7 cellular contexts compared by ENCODE assay signal in the genomic region with DNA sequence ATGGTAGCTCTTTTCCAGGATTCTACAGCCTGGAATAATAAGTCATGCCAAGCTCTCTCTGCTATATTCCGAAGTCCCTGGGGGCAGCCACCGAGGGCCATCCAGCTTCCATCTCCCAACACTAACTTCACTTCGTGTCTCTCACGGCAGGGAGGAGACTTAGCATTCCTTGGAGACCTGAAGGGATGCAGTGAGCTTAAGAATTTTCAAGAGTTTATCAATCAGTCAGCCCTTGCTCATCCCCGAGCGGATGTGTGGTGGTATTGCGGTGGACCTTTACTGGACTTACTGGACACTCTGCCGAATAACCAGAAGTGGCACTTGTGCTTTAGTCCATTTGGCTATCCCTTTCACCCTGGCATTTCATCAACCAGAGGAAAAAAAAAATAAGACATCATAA.
DNase-seq lines count a peak whose midpoint lies in the region; TF ChIP-seq lines count a peak whose summit lies in the region.
"Not testable (repeated sequence)": the region's sequence is repeated elsewhere in the genome, so short reads cannot be mapped to it uniquely, and the experiment has no call there.

No MANE protein-coding gene starts in this region.

- DNase-seq in GM12864 (ENCODE audit: low read depth); neural crest cell (ENCODE audit: low read depth, low spot score): not testable (repeated sequence)
- DNase-seq in renal cortical epithelial cell (ENCODE audit: low read depth) = peak; percentile 45

- H3K27ac ChIP-seq in HUES6 (ENCODE audit: low read depth, low read length); iPS-20b (ENCODE audit: low read length): not testable (repeated sequence)
- peak overlapping the region; percentile 97 for H3K27ac ChIP-seq in SU-DHL-6 (ENCODE audit: low read depth, low read length)

- H3K4me1 Mint-ChIP-seq in brain = peaks cover 43% of the 10 kb centered on the region
- peaks cover 40% of the 10 kb centered on the region for H3K4me1 Mint-ChIP-seq in neural crest cell

- H3K9me2 ChIP-seq in SU-DHL-6 (replicated peaks; ENCODE audit: insufficient read depth, low read length) = not testable (repeated sequence)

- H3K4me2 ChIP-seq in SU-DHL-6 (ENCODE audit: low read depth, low read length, poor library complexity, severe bottlenecking) = peak overlapping the region; percentile 83

- H3K9ac ChIP-seq in HUES6 (ENCODE audit: low read length); iPS-20b (ENCODE audit: low read depth, low read length): not testable (repeated sequence)
- H3K9ac ChIP-seq in SU-DHL-6 (ENCODE audit: low read length) = peak overlapping the region; percentile 99

- H3K9me3 ChIP-seq in HUES6 (ENCODE audit: control insufficient read depth, insufficient read depth, low read depth, low read length) = peaks cover 18% of the 10 kb centered on the region
- not testable (repeated sequence) for H3K9me3 ChIP-seq in SU-DHL-6 (ENCODE audit: insufficient read depth, low read length); iPS-20b (ENCODE audit: insufficient read depth, low read depth, low read length)

- H2AFZ ChIP-seq in SU-DHL-6 (ENCODE audit: low read depth, low read length, severe bottlenecking) = not testable (repeated sequence)

- H3K4me1 ChIP-seq in HUES6 (ENCODE audit: control insufficient read depth, insufficient read depth, low read length) (peaks cover 25% of the 10 kb centered on the region), iPS-20b (ENCODE audit: insufficient read depth, low read length) (peaks cover 32% of the 10 kb centered on the region; the same call in 1 of the 2 replicates)

- peaks cover 25% of the 10 kb centered on the region; the same call in 1 of the 2 replicates for H3K36me3 ChIP-seq in HUES6 (ENCODE audit: control insufficient read depth, insufficient read depth, low read length)
- H3K36me3 ChIP-seq in SU-DHL-6 (ENCODE audit: low read length); iPS-20b (ENCODE audit: insufficient read depth, low read depth, low read length): not testable (repeated sequence)

- H3K4me3 Mint-ChIP-seq in brain (peak overlapping the region in 3 of 5 experiments; percentile 43 to 66 (median 55)), neural crest cell (peak overlapping the region; percentile 47)

- not testable (repeated sequence) for H3K27me3 Mint-ChIP-seq in brain; neural crest cell (ENCODE audit: low read depth)

- H3K4me3 ChIP-seq in GM12864 (ENCODE audit: low read depth, low read length) = peak overlapping the region; percentile 17; the same call in 1 of the 2 replicates
- H3K4me3 ChIP-seq in HUES6 (ENCODE audit: low read depth, low read length) = peak overlapping the region; percentile 41; the same call in 1 of the 2 replicates
- peak overlapping the region; percentile 78 for H3K4me3 ChIP-seq in SU-DHL-6 (ENCODE audit: insufficient read depth, low read length, poor library complexity, severe bottlenecking)
- H3K4me3 ChIP-seq in iPS-20b (ENCODE audit: low read length) = 0 out of 2 replicates have a peak overlapping the region, but pooled peaks have one; percentile 18

- peaks cover 38% of the 10 kb centered on the region for H3F3A ChIP-seq in SU-DHL-6 (ENCODE audit: insufficient read depth)

- TF ChIP-seq CTCF in GM12864 (IDR thresholded peaks at IDR 0.05; ENCODE audit: low read depth, low read length, missing control alignments); SU-DHL-6 (IDR thresholded peaks at IDR 0.05; ENCODE audit: insufficient read depth, low read length, poor library complexity, severe bottlenecking); brain (conservative IDR thresholded peaks at IDR 0.05); neural crest cell (conservative IDR thresholded peaks at IDR 0.05): not testable (repeated sequence)

- H3K27ac Mint-ChIP-seq in brain = peak overlapping the region in 2 of 5 experiments; percentile 37 to 41
- not testable (repeated sequence) for H3K27ac Mint-ChIP-seq in neural crest cell (ENCODE audit: unreplicated experiment)

- peaks cover 3 to 18% (median 6%) of the 10 kb centered on the region in 5 experiments for H3K9me3 Mint-ChIP-seq in brain
- not testable (repeated sequence) for H3K9me3 Mint-ChIP-seq in neural crest cell

- peaks cover 13% of the 10 kb centered on the region for H3K36me3 Mint-ChIP-seq in brain
- H3K36me3 Mint-ChIP-seq in neural crest cell (ENCODE audit: low read depth) = not testable (repeated sequence)

- H4K20me1 ChIP-seq in SU-DHL-6 (ENCODE audit: low read depth, low read length) = not testable (repeated sequence)

- not testable (repeated sequence) for H3K27me3 ChIP-seq in HUES6 (ENCODE audit: control insufficient read depth, insufficient read depth, low read length); SU-DHL-6 (ENCODE audit: low read length); iPS-20b (ENCODE audit: insufficient read depth, low read length)

- H3K79me2 ChIP-seq in SU-DHL-6 (ENCODE audit: insufficient read depth, low read length) = peaks cover 72% of the 10 kb centered on the region

Comparison
In these comparisons a context has a peak if more than half of its experiments do, and no peak if none do; other contexts are left out.
1. H3K4me3 ChIP-seq: peak in every context shown above with its lines; median percentile 78 in SU-DHL-6; 41 in HUES6; 18 in iPS-20b; 17 in GM12864.